In genomic region chr10:93465806-93466675, GRCh38 we compare ENCODE assay signal across 8 cellular contexts. TPM values are rescaled to one million over a fixed set of nuclear protein-coding genes. Genes with fewer than 3 reads are reported as not detected.
DNase-seq lines count a peak whose midpoint lies in the region; ATAC-seq and TF ChIP-seq lines count a peak whose summit lies in the region.

No MANE protein-coding gene starts in this region.

- no peaks in the 10 kb centered on the region for H3K27me3 ChIP-seq in BE2C
- H3K27me3 ChIP-seq in breast epithelium = no peaks in the 10 kb centered on the region
- no peaks in the 10 kb centered on the region for H3K27me3 ChIP-seq in transverse colon

- in situ Hi-C loops in transverse colon (cut with MboI; ENCODE audit: low pct_ligation_motif_present in 1 of 4, low pct_unique_long_range_greater_than_20kb in 1 of 4, low sequenced_read_pairs in 3 of 4) = no loop called here

- peak overlapping the region; percentile 94 to 98 for H3K27ac ChIP-seq in breast epithelium
- peak overlapping the region; percentile 86 to 97 (median 94) for H3K27ac ChIP-seq in transverse colon

- intact Hi-C loops in breast epithelium (cut with DNase I; ENCODE audit: low total_unique reads) (no loop called here), transverse colon (cut with DNase I; ENCODE audit: low total_unique reads) (no loop called here)

- H3K4me3 ChIP-seq in BE2C (ENCODE audit: low read depth, low read length) (no peak overlapping the region), breast epithelium (peak overlapping the region in 1 of 3 donors; percentile 43), transverse colon (no peak overlapping the region)

- TF ChIP-seq CTCF in BE2C (IDR thresholded peaks at IDR 0.05; ENCODE audit: low read depth, low read length) (no peak), breast epithelium (IDR thresholded peaks at IDR 0.05) (no peak), transverse colon (IDR thresholded peaks at IDR 0.05) (no peak)

- H3K4me1 ChIP-seq in BE2C = no peaks in the 10 kb centered on the region
- H3K4me1 ChIP-seq in breast epithelium = peaks cover 27 to 60% of the 10 kb centered on the region in 2 donors
- H3K4me1 ChIP-seq in transverse colon = peaks cover 44 to 81% (median 52%) of the 10 kb centered on the region in 4 donors

- H3K9me3 ChIP-seq in BE2C = no peaks in the 10 kb centered on the region
- no peaks in the 10 kb centered on the region for H3K9me3 ChIP-seq in breast epithelium
- no peaks in the 10 kb centered on the region for H3K9me3 ChIP-seq in transverse colon

- H3K36me3 ChIP-seq in BE2C = no peaks in the 10 kb centered on the region
- no peaks in the 10 kb centered on the region for H3K36me3 ChIP-seq in breast epithelium
- no peaks in the 10 kb centered on the region for H3K36me3 ChIP-seq in transverse colon

- DNase-seq in BE2C (peak; percentile 49), NCI-H1694 treated with DMSO at 0.1 percent for 48 hours (lab: John Stamatoyannopoulos, UW) (peak; percentile 73), breast epithelium (ENCODE audit: low spot score in 2 of 2) (peak; percentile 94 to 96), left lobe of liver (ENCODE audit: low spot score) (peak; percentile 75), transverse colon (peak; percentile 87), pons (ENCODE audit: low spot score) (no peak)

- no peak for TF ChIP-seq POLR2A in breast epithelium (IDR thresholded peaks at IDR 0.05)
- peak; percentile 13 for TF ChIP-seq POLR2A in transverse colon (IDR thresholded peaks at IDR 0.05)

- ATAC-seq in left lobe of liver = peak; percentile 82
- ATAC-seq in GM18517 (IDR thresholded peaks at IDR 0.05; ENCODE audit: unreplicated experiment) = no peak
- ATAC-seq in HG03521 (IDR thresholded peaks at IDR 0.05; ENCODE audit: unreplicated experiment) = no peak

- TF ChIP-seq EP300 in transverse colon (IDR thresholded peaks at IDR 0.05; ENCODE audit: low read depth) = no peak

- WGBS in transverse colon (ENCODE audit: low coverage in 1 of 2), 2 donors = 24 to 33% methylated on average over 1 to 8 of the region's 8 CpGs

RNA-seq across cellular contexts. Expression of gene MYOF, which starts 16.1 kb away (rescaled TPM):
- 0.09 TPM for polyA plus RNA-seq in BE2C (2012; ENCODE audit: insufficient read depth, insufficient read length, low read depth)
- total RNA-seq in breast epithelium (100 to 1,000 TPM; 118 to 131 (median 130) TPM), left lobe of liver (3.2 TPM), transverse colon (10 to 100 TPM; 18.9 to 57.2 (median 50.2) TPM)

RNA-seq across cellular contexts. Expression of gene CEP55, which starts 30.4 kb away (rescaled TPM):
- polyA plus RNA-seq in BE2C (2012; ENCODE audit: insufficient read depth, insufficient read length, low read depth) = 2.0 TPM
- total RNA-seq in breast epithelium = 1 to 10 TPM in 1 of 3 donors, under 1 TPM in 2; 0.33 to 2.1 (median 0.73) TPM
- total RNA-seq in left lobe of liver = 0.08 TPM
- 10 to 100 TPM in 1 of 4 donors, 1 to 10 TPM in 2, not detected in 1; 1.1 to 13.1 (median 4.3) TPM for total RNA-seq in transverse colon
